In the genomic region with DNA sequence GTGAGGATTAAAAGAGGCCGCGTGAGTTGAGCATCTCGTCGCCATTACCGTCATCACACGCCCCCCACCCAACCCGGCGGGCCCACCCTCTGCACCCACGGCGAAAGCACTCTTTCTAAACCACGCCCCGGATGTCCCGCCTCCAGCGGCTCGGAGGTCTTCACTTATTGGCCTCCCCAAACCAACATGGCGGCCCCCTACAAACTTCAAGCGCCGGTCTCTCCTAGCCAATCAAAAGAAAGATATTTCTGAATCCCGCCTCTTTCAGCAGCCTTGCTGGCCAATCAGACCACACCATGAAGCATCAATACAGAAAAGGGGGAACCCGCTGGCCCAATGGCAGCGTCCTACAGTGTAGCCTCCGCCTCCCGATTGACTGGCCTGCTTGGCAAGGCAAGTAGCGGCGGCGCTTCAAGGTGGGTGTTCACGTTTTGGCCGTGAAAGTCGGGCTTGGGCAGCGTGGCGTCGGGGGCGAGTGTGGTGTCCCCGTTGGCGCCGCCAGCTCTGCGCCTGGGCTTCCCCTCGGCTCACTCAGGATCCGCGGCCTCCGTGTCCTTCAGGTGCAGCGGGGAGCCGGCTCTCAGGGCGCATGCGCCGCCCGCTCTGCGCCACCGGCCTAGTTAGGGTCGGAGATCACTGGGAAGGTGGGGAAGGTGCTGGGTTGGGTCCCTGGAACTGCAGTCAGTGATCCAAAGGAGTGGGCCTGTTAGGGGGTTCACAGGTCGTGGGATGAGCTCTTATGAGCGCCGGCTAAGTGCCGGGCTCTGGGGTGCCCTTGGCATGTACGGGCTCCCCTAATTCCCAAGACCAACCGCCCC, we compare ENCODE assay signal across 8 cellular contexts. TPM values are rescaled to one million over a fixed set of nuclear protein-coding genes. Genes with fewer than 3 reads are reported as not detected.
A peak's percentile ranks its signal among the peaks of the same experiment; 100 is the strongest.
DNase-seq lines count a peak whose midpoint lies in the region; ATAC-seq and TF ChIP-seq lines count a peak whose summit lies in the region.

A gene (plus strand): TSS at position 364 of the 818 bp plus-strand sequence. CDS start 1,471 bp downstream, outside the sequence.

- H3K36me3 ChIP-seq in mucosa of rectum (ENCODE audit: control insufficient read depth in 2 of 2, insufficient read depth in 2 of 2, low read length in 2 of 2), result peaks cover 13 to 20% of the 10 kb centered on the region in 2 donors

- H3K27me3 ChIP-seq in mucosa of rectum (ENCODE audit: control insufficient read depth in 2 of 2, insufficient read depth in 2 of 2, low read length in 2 of 2), result no peaks in the 10 kb centered on the region

- in situ Hi-C loops in KBM-7 (cut with MboI; ENCODE audit: low pct_unique_long_range_greater_than_20kb, low sequenced_read_pairs), result no loop called here

- H3K27me3 Mint-ChIP-seq in activated T-cell treated with anti-CD3 and anti-CD28 coated beads, Interleukin-2, amount 50 U/mL, for 24 hours, result no peaks in the 10 kb centered on the region

- peak within 1 kb of the TSS; percentile 99 for H3K27ac Mint-ChIP-seq in activated T-cell treated with anti-CD3 and anti-CD28 coated beads, Interleukin-2, amount 50 U/mL, for 24 hours

- TF ChIP-seq POLR2A in erythroblast (IDR thresholded peaks at IDR 0.05; ENCODE audit: low read length), result peak; percentile 84

- peak within 1 kb of the TSS; percentile 95 for H3K4me3 Mint-ChIP-seq in activated T-cell treated with anti-CD3 and anti-CD28 coated beads, Interleukin-2, amount 50 U/mL, for 24 hours

- H3K4me1 Mint-ChIP-seq in activated T-cell treated with anti-CD3 and anti-CD28 coated beads, Interleukin-2, amount 50 U/mL, for 24 hours (ENCODE audit: low read depth), result peaks cover 26% of the 10 kb centered on the region

- H3K9ac ChIP-seq in mucosa of rectum (ENCODE audit: low read depth in 1 of 2, low read length in 2 of 2), result peak within 1 kb of the TSS; percentile 74 to 93

- H3K36me3 Mint-ChIP-seq in activated T-cell treated with anti-CD3 and anti-CD28 coated beads, Interleukin-2, amount 50 U/mL, for 24 hours (ENCODE audit: low read depth), result peaks cover 53% of the 10 kb centered on the region

- H3K27ac ChIP-seq in mucosa of rectum (ENCODE audit: low read depth in 2 of 2, low read length in 2 of 2), result peak within 1 kb of the TSS; percentile 79 to 86

- no peaks in the 10 kb centered on the region for H3K9me3 Mint-ChIP-seq in activated T-cell treated with anti-CD3 and anti-CD28 coated beads, Interleukin-2, amount 50 U/mL, for 24 hours

- peak; percentile 80 for ATAC-seq in GM21717 (IDR thresholded peaks at IDR 0.05; ENCODE audit: unreplicated experiment)

- peak within 1 kb of the TSS; percentile 90 to 92 for H3K4me3 ChIP-seq in mucosa of rectum (ENCODE audit: low read length in 2 of 2)

- DNase-seq in DMS153 treated with DMSO at 0.1 percent for 48 hours (lab: John Stamatoyannopoulos, UW; ENCODE audit: unreplicated experiment) (peak; percentile 98), KBM-7 (peak; percentile 100), erythroblast (lab: John Stamatoyannopoulos, UW) (peak; percentile 99)
- DNase-seq in activated T-cell treated with anti-CD3 and anti-CD28 coated beads, Interleukin-2, amount 50 U/mL, for 24 hours, result peak; percentile 98
- DNase-seq in stimulated activated CD8-positive, alpha-beta memory T cell treated with anti-CD3 and anti-CD28 coated beads, Interleukin-4, amount 100 ng/mL, for 48 hours, result peak; percentile 98

- no peaks in the 10 kb centered on the region for H3K9me3 ChIP-seq in mucosa of rectum (ENCODE audit: control insufficient read depth in 2 of 2, low read length in 2 of 2)

- peaks cover 13 to 16% of the 10 kb centered on the region in 2 donors for H3K4me1 ChIP-seq in mucosa of rectum (ENCODE audit: control insufficient read depth in 2 of 2, insufficient read depth in 2 of 2, low read length in 2 of 2)

TF ChIP-seq in PFSK-1, 5 proteins besides CTCF, POLR2A, EP300 and RAD21:
- peak; percentile 55; the same call in 1 of the 2 replicates for TF ChIP-seq SIN3A (IDR thresholded peaks at IDR 0.05; ENCODE audit: borderline replicate concordance, insufficient read depth, low read length)
- TF ChIP-seq FOXP2 (optimal IDR thresholded peaks at IDR 0.05; ENCODE audit: borderline replicate concordance, extremely low read depth, extremely low read length, insufficient read depth), result peak; percentile 37
- peak; percentile 92 for TF ChIP-seq POLR2AphosphoS5 (IDR thresholded peaks at IDR 0.05; ENCODE audit: low read depth, low read length)
- TF ChIP-seq, protein P1, sequence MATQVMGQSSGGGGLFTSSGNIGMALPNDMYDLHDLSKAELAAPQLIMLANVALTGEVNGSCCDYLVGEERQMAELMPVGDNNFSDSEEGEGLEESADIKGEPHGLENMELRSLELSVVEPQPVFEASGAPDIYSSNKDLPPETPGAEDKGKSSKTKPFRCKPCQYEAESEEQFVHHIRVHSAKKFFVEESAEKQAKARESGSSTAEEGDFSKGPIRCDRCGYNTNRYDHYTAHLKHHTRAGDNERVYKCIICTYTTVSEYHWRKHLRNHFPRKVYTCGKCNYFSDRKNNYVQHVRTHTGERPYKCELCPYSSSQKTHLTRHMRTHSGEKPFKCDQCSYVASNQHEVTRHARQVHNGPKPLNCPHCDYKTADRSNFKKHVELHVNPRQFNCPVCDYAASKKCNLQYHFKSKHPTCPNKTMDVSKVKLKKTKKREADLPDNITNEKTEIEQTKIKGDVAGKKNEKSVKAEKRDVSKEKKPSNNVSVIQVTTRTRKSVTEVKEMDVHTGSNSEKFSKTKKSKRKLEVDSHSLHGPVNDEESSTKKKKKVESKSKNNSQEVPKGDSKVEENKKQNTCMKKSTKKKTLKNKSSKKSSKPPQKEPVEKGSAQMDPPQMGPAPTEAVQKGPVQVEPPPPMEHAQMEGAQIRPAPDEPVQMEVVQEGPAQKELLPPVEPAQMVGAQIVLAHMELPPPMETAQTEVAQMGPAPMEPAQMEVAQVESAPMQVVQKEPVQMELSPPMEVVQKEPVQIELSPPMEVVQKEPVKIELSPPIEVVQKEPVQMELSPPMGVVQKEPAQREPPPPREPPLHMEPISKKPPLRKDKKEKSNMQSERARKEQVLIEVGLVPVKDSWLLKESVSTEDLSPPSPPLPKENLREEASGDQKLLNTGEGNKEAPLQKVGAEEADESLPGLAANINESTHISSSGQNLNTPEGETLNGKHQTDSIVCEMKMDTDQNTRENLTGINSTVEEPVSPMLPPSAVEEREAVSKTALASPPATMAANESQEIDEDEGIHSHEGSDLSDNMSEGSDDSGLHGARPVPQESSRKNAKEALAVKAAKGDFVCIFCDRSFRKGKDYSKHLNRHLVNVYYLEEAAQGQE (IDR thresholded peaks at IDR 0.05; ENCODE audit: insufficient read depth in 1 of 2, low read depth in 2 of 2, low read length in 2 of 2), result no peak
- TF ChIP-seq TAF1 (IDR thresholded peaks at IDR 0.05; ENCODE audit: borderline replicate concordance, insufficient read depth, low read length), result peak; percentile 67; the same call in 1 of the 2 replicates

RNA-seq across cellular contexts. Expression of the gene that starts here (rescaled TPM):
- 539 TPM for polyA plus RNA-seq in PFSK-1 (2012; ENCODE audit: insufficient read length, low read depth)

Comparison
In these comparisons a context has a peak if more than half of its experiments do, and no peak if none do; other contexts are left out.
1. Peak in every context shown above with its lines: DNase-seq, ATAC-seq, H3K4me3 ChIP-seq and H3K27ac ChIP-seq.